In genomic region chr2:14231499-14231898, GRCh38 we compare ENCODE assay signal across 32 cellular contexts.
"Had no signal": no experiment of that assay in that cellular context is flagged by ENCODE, and none has a peak within 500 bp of the region (broad histone marks: within the 10 kb centered on the region; RNA-seq: fewer than 3 reads in every experiment).

No MANE protein-coding gene starts in this region.

- H3K27ac Mint-ChIP-seq: activated CD4-positive, alpha-beta T cell treated with anti-CD3 and anti-CD28 coated beads for 36 hours; activated CD4-positive, alpha-beta T cell treated with anti-CD3 and anti-CD28 coated beads, Interleukin-2, amount 10 ng/mL, durations not matched to agents 7 days and 5 days; activated CD8-positive, alpha-beta T cell treated with anti-CD3 and anti-CD28 coated beads, Interleukin-2, amount 10 ng/mL, durations not matched to agents 7 days and 5 days; activated naive CD4-positive, alpha-beta T cell treated with anti-CD3 and anti-CD28 coated beads for 36 hours; activated naive CD4-positive, alpha-beta T cell treated with anti-CD3 and anti-CD28 coated beads, Interleukin-2, amount 50 U/mL, for 72 hours; activated T-cell treated with anti-CD3 and anti-CD28 coated beads, Interleukin-2, amount 50 U/mL, for 24 hours; T-helper 1 cell treated with Interleukin-12 subunit alpha and Interleukin-12 subunit beta and Interleukin-4 antibody, amounts not matched to agents 30 μg/mL and 1 μg/mL, for 36 hours; T-helper 2 cell treated with Interferon-gamma antibody and Interleukin-4, amounts not matched to agents 5 μg/mL and 100 μg/mL, for 36 hours had no signal

- H3K36me3 Mint-ChIP-seq: activated naive CD4-positive, alpha-beta T cell treated with anti-CD3 and anti-CD28 coated beads, Interleukin-2, amount 50 U/mL, for 72 hours had no signal

- H3K4me3 ChIP-seq: adrenal gland, body of pancreas, breast epithelium, Peyer's patch, SJSA1 had no signal

- H3K9me2 ChIP-seq: SK-N-SH had no signal

- H3K9ac ChIP-seq: KMS-11, SK-N-SH had no signal

- H3K27me3 ChIP-seq: adrenal gland, body of pancreas, breast epithelium, Peyer's patch, SJSA1 had no signal

- H3K4me2 ChIP-seq: KMS-11, SK-N-SH had no signal

- H3K27me3 Mint-ChIP-seq: activated CD4-positive, alpha-beta T cell treated with anti-CD3 and anti-CD28 coated beads for 36 hours; activated CD4-positive, alpha-beta T cell treated with anti-CD3 and anti-CD28 coated beads, Interleukin-2, amount 10 ng/mL, durations not matched to agents 7 days and 5 days; activated T-cell treated with anti-CD3 and anti-CD28 coated beads, Interleukin-2, amount 50 U/mL, for 24 hours had no signal

- H3K9me3 ChIP-seq: adrenal gland, body of pancreas, breast epithelium, SK-N-SH had no signal

- H3K27ac ChIP-seq: adrenal gland, body of pancreas, breast epithelium, KMS-11, Peyer's patch, SJSA1 had no signal

- H3K4me3 Mint-ChIP-seq: activated CD4-positive, alpha-beta T cell treated with anti-CD3 and anti-CD28 coated beads for 36 hours; activated CD4-positive, alpha-beta T cell treated with anti-CD3 and anti-CD28 coated beads, Interleukin-2, amount 10 ng/mL, durations not matched to agents 7 days and 5 days; activated CD8-positive, alpha-beta T cell treated with anti-CD3 and anti-CD28 coated beads, Interleukin-2, amount 10 ng/mL, durations not matched to agents 7 days and 5 days; activated naive CD4-positive, alpha-beta T cell treated with anti-CD3 and anti-CD28 coated beads for 36 hours; activated T-cell treated with anti-CD3 and anti-CD28 coated beads, Interleukin-2, amount 50 U/mL, for 24 hours; T-helper 1 cell treated with Interleukin-12 subunit alpha and Interleukin-12 subunit beta and Interleukin-4 antibody, amounts not matched to agents 30 μg/mL and 1 μg/mL, for 36 hours; T-helper 2 cell treated with Interferon-gamma antibody and Interleukin-4, amounts not matched to agents 5 μg/mL and 100 μg/mL, for 36 hours had no signal

- DNase-seq: activated CD4-positive, alpha-beta T cell treated with anti-CD3 and anti-CD28 coated beads for 36 hours; activated CD4-positive, alpha-beta T cell treated with anti-CD3 and anti-CD28 coated beads, Interleukin-2, amount 10 ng/mL, durations not matched to agents 7 days and 5 days; activated CD4-positive, alpha-beta T cell treated with anti-CD3 and anti-CD28 coated beads, Interleukin-2, amount 50 U/mL, for 48 hours; activated CD8-positive, alpha-beta T cell treated with anti-CD3 and anti-CD28 coated beads, Interleukin-2, amount 10 ng/mL, durations not matched to agents 7 days and 5 days; activated gamma-delta T cell treated with Interleukin-2 at 50 U/mL for 16 hours; activated naive CD4-positive, alpha-beta T cell treated with anti-CD3 and anti-CD28 coated beads for 36 hours; activated T-cell treated with anti-CD3 and anti-CD28 coated beads, Interleukin-2, amount 50 U/mL, for 24 hours; adrenal gland; body of pancreas; NCI-H1092 treated with DMSO at 0.1 percent for 48 hours; NCI-H1417 treated with DMSO at 0.1 percent for 48 hours; NCI-H187 treated with DMSO at 0.1 percent for 48 hours; NCI-H2081; NCI-H2171 treated with DMSO at 0.1 percent for 48 hours; NCI-H226; NCI-H446 treated with DMSO at 0.1 percent for 48 hours; NCI-H524; NCI-H69; NCI-H82; NK-92 treated with Interleukin-12 subunit alpha and Interleukin-12 subunit beta, amount 100 ng/mL, for 24 hours; PC-3; Peyer's patch; RPMI8226; SHP77 treated with DMSO at 0.1 percent for 48 hours; SK-N-SH had no signal

- ATAC-seq: activated CD4-positive, alpha-beta T cell treated with anti-CD3 and anti-CD28 coated beads for 36 hours; activated CD4-positive, CD25-positive, alpha-beta regulatory T cell treated with anti-CD3 and anti-CD28 coated beads, Interleukin-2, amount 50 U/mL, for 24 hours; activated CD8-positive, alpha-beta T cell treated with anti-CD3 and anti-CD28 coated beads, Interleukin-2, amount 10 ng/mL, durations not matched to agents 7 days and 5 days; activated naive CD4-positive, alpha-beta T cell treated with anti-CD3 and anti-CD28 coated beads, Interleukin-2, amount 50 U/mL, for 72 hours; body of pancreas; PC-3 had no signal

- H3K4me1 ChIP-seq: adrenal gland, body of pancreas, breast epithelium, Peyer's patch, SJSA1 had no signal

- H3K36me3 ChIP-seq: adrenal gland, breast epithelium, Peyer's patch, SJSA1 had no signal

- H3K4me1 Mint-ChIP-seq: activated CD4-positive, alpha-beta T cell treated with anti-CD3 and anti-CD28 coated beads for 36 hours; activated CD4-positive, alpha-beta T cell treated with anti-CD3 and anti-CD28 coated beads, Interleukin-2, amount 10 ng/mL, durations not matched to agents 7 days and 5 days had no signal
